In the genomic region with DNA sequence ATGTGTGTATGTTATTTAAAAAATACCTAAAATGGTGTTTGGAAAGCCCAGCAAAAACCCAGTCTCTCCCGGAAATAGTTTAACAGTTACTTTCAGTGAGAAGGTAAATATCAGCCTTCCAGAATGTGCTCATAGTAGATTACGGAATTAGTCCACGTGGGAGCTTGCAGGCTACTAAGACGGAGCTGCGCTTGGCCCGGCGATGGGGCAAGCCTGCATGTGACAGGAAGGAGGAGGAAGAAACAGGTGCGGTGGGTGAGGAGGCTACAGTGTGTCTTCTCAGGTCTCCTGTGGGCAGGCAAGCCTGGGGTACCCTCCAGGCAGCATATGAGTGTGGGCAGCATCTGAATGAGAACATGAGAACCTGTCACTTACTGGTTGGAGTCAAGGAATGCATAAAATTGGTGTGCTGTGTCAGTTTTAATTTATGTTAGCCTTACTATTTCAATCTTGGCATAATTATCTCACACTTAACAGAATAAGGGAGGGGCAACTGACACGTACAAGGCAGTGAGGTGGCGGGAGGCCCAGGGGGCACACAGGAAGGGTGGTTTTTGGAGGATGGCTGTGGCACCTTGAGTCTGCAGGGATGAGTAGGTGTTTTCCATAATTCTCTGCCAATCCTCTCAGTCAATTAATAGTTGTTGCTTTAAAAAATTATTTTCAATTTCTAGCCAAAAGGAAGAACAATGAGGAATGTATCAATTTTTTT, we compare ENCODE assay signal across 17 cellular contexts. TPM values are rescaled to one million over a fixed set of nuclear protein-coding genes. Genes with fewer than 3 reads are reported as not detected.
DNase-seq lines count a peak whose midpoint lies in the region; ATAC-seq and TF ChIP-seq lines count a peak whose summit lies in the region.
"Had no signal": no experiment of that assay in that cellular context is flagged by ENCODE, and none has a peak within 500 bp of the region (broad histone marks: within the 10 kb centered on the region; RNA-seq: fewer than 3 reads in every experiment).

No MANE protein-coding gene starts in this region.

- ATAC-seq in GM19397 (IDR thresholded peaks at IDR 0.05; ENCODE audit: unreplicated experiment), result no peak
- ATAC-seq in HG03378 (IDR thresholded peaks at IDR 0.05; ENCODE audit: unreplicated experiment), result no peak
- ATAC-seq: GM12878 had no signal

- H3K27me3 Mint-ChIP-seq in activated CD4-positive, alpha-beta T cell treated with anti-CD3 and anti-CD28 coated beads, Interleukin-2, amount 10 ng/mL, durations not matched to agents 24 days and 14 days, result peaks cover 4% of the 10 kb centered on the region
- peaks cover 0 to 2% (median 0%) of the 10 kb centered on the region in 3 donors for H3K27me3 Mint-ChIP-seq in immature natural killer cell (ENCODE audit: low read depth in 3 of 3)

- intact Hi-C loops in activated CD4-positive, alpha-beta T cell treated with anti-CD3 and anti-CD28 coated beads, Interleukin-2, amount 10 ng/mL, durations not matched to agents 24 days and 14 days (cut with micrococcal nuclease), result no loop called here

- no peaks in the 10 kb centered on the region for H3K36me3 Mint-ChIP-seq in activated CD4-positive, alpha-beta T cell treated with anti-CD3 and anti-CD28 coated beads, Interleukin-2, amount 10 ng/mL, durations not matched to agents 24 days and 14 days (ENCODE audit: low read depth)
- no peaks in the 10 kb centered on the region for H3K36me3 Mint-ChIP-seq in immature natural killer cell

- H3K27ac ChIP-seq in SK-N-MC, result peak overlapping the region; percentile 21; the same call in 1 of the 2 replicates

- peaks cover 33% of the 10 kb centered on the region for H3K36me3 ChIP-seq in SK-N-MC (ENCODE audit: insufficient read depth, low read length)

- H3K27ac Mint-ChIP-seq in activated CD4-positive, alpha-beta T cell treated with anti-CD3 and anti-CD28 coated beads, Interleukin-2, amount 10 ng/mL, durations not matched to agents 24 days and 14 days, result no peak overlapping the region
- H3K27ac Mint-ChIP-seq in immature natural killer cell, result peak overlapping the region in 1 of 6 donors; percentile 51

- H3K4me3 ChIP-seq in SK-N-MC (no peak overlapping the region), fibroblast of the aortic adventitia (ENCODE audit: low read depth, low read length) (no peak overlapping the region)
- H3K4me3 ChIP-seq: GM12878 had no signal

- peak; percentile 43 for DNase-seq in activated CD4-positive, alpha-beta T cell treated with anti-CD3 and anti-CD28 coated beads for 48 hours
- DNase-seq in activated CD4-positive, alpha-beta T cell treated with anti-CD3 and anti-CD28 coated beads, Interleukin-2, amount 10 ng/mL, durations not matched to agents 24 days and 14 days, result no peak
- DNase-seq in SK-N-MC (ENCODE audit: low read depth, low spot score) (no peak), fibroblast of the aortic adventitia (ENCODE audit: low read depth) (peak; percentile 40), immature natural killer cell (no peak)
- peak; percentile 20 for DNase-seq in stimulated activated CD4-positive, alpha-beta T cell treated with anti-CD3 and anti-CD28 coated beads, Interleukin-1b, Interleukin-23, amount 100 ng/mL, for 48 hours
- DNase-seq: DMS79; effector CD8-positive, alpha-beta T cell; glutamatergic neuron; left cardiac atrium; MM.1S; NCI-H2171; T-helper 9 cell had no signal

- TF ChIP-seq CTCF in fibroblast of the aortic adventitia (IDR thresholded peaks at IDR 0.05; ENCODE audit: insufficient read depth, low read length), result no peak

- peaks cover 6% of the 10 kb centered on the region for H3K4me1 Mint-ChIP-seq in activated CD4-positive, alpha-beta T cell treated with anti-CD3 and anti-CD28 coated beads, Interleukin-2, amount 10 ng/mL, durations not matched to agents 24 days and 14 days
- H3K4me1 Mint-ChIP-seq in immature natural killer cell, result peaks cover 6 to 8% of the 10 kb centered on the region in 2 donors

- H3K9ac ChIP-seq in SK-N-MC (ENCODE audit: insufficient read length), result no peak overlapping the region

- no peaks in the 10 kb centered on the region for H3K9me3 Mint-ChIP-seq in activated CD4-positive, alpha-beta T cell treated with anti-CD3 and anti-CD28 coated beads, Interleukin-2, amount 10 ng/mL, durations not matched to agents 24 days and 14 days
- peaks cover 0 to 5% (median 0%) of the 10 kb centered on the region in 6 donors for H3K9me3 Mint-ChIP-seq in immature natural killer cell
- H3K9me3 Mint-ChIP-seq: neural crest cell had no signal

- no peak overlapping the region for H3K4me3 Mint-ChIP-seq in activated CD4-positive, alpha-beta T cell treated with anti-CD3 and anti-CD28 coated beads, Interleukin-2, amount 10 ng/mL, durations not matched to agents 24 days and 14 days
- H3K4me3 Mint-ChIP-seq in immature natural killer cell, result no peak overlapping the region
- H3K4me3 Mint-ChIP-seq: neural crest cell had no signal

- peaks cover 4% of the 10 kb centered on the region; the same call in 1 of the 2 replicates for H3K9me3 ChIP-seq in SK-N-MC (ENCODE audit: low read depth, low read length)

RNA-seq across cellular contexts. Expression of gene CLMP, which starts 35.7 kb away (rescaled TPM):
- 0.05 and 0.12 TPM in 2 replicates for total RNA-seq in activated CD4-positive, alpha-beta T cell treated with anti-CD3 and anti-CD28 coated beads, Interleukin-2, amount 10 ng/mL, durations not matched to agents 24 days and 14 days
- 187 and 235 TPM in 2 replicates for total RNA-seq in fibroblast of the aortic adventitia (ENCODE audit: low replicate concordance)
- under 1 TPM in 2 of 3 donors, not detected in 1; 0.11 to 0.58 TPM for polyA plus RNA-seq in immature natural killer cell

Comparison
In these comparisons a context has a peak if more than half of its experiments do, and no peak if none do; other contexts are left out.
1. DNase-seq: peak in activated CD4-positive, alpha-beta T cell treated with anti-CD3 and anti-CD28 coated beads for 48 hours (single experiment), fibroblast of the aortic adventitia (single experiment) and stimulated activated CD4-positive, alpha-beta T cell treated with anti-CD3 and anti-CD28 coated beads, Interleukin-1b, Interleukin-23, amount 100 ng/mL, for 48 hours (single experiment); none in activated CD4-positive, alpha-beta T cell treated with anti-CD3 and anti-CD28 coated beads, Interleukin-2, amount 10 ng/mL, durations not matched to agents 24 days and 14 days (single experiment), SK-N-MC (single experiment) and immature natural killer cell (0 of 3).
2. RNA of gene CLMP, which starts 35.7 kb away (total RNA-seq): 187 to 235 TPM in fibroblast of the aortic adventitia; 0.05 to 0.12 TPM in activated CD4-positive, alpha-beta T cell treated with anti-CD3 and anti-CD28 coated beads, Interleukin-2, amount 10 ng/mL, durations not matched to agents 24 days and 14 days; every median in the first group is over 100 times any median in the second.